Comparison of ENCODE assay signal across 1 cellular context in genomic region chr6:162249907-162250642, GRCh38.
A peak's percentile ranks its signal among the peaks of the same experiment; 100 is the strongest.
TF ChIP-seq lines count a peak whose summit lies in the region.

No MANE protein-coding gene starts in this region.

TF ChIP-seq in HepG2, 621 proteins besides CTCF, POLR2A, EP300 and RAD21 (continued from another document and continues in another):
- TF ChIP-seq SRSF4 (IDR thresholded peaks at IDR 0.05; ENCODE audit: low read depth, low read length, poor library complexity, severe bottlenecking) = no peak
- TF ChIP-seq NFKB2 (CRISPR knock-in tag; IDR thresholded peaks at IDR 0.05; ENCODE audit: borderline replicate concordance) = no peak
- TF ChIP-seq GATAD2A (CRISPR knock-in tag; IDR thresholded peaks at IDR 0.05) = peak; percentile 49; the same call in 1 of the 2 replicates
- TF ChIP-seq NCOR1 (IDR thresholded peaks at IDR 0.05; ENCODE audit: borderline replicate concordance, low read length) = no peak
- peak; percentile 75 for TF ChIP-seq PAXIP1 (CRISPR knock-in tag; conservative IDR thresholded peaks at IDR 0.05)
- TF ChIP-seq ERF (CRISPR knock-in tag; IDR thresholded peaks at IDR 0.05) = no peak
- TF ChIP-seq NR1H2 (CRISPR knock-in tag; IDR thresholded peaks at IDR 0.05; ENCODE audit: borderline replicate concordance, low read depth) = no peak
- no peak for TF ChIP-seq FOXC1 (CRISPR knock-in tag; IDR thresholded peaks at IDR 0.05; ENCODE audit: borderline replicate concordance)
- TF ChIP-seq ZNF18 (CRISPR knock-in tag; IDR thresholded peaks at IDR 0.05; ENCODE audit: insufficient replicate concordance) = no peak
- TF ChIP-seq FOXA1 (IDR thresholded peaks at IDR 0.05) = no peak
- peak; percentile 36; the same call in 1 of the 2 replicates for TF ChIP-seq FOXA1 (CRISPR knock-in tag; IDR thresholded peaks at IDR 0.05)
- TF ChIP-seq MIXL1 (CRISPR knock-in tag; IDR thresholded peaks at IDR 0.05) = peak; percentile 36; the same call in 1 of the 2 replicates
- peak; percentile 66 for TF ChIP-seq ISL2 (CRISPR knock-in tag; IDR thresholded peaks at IDR 0.05)
- no peak for TF ChIP-seq SOX13 (IDR thresholded peaks at IDR 0.05)
- peak in 1 of 2 experiments; percentile 62; a peak in 1 of 4 replicates for TF ChIP-seq SOX13 (CRISPR knock-in tag; conservative IDR thresholded peaks at IDR 0.05 in 1 of 2, IDR thresholded peaks at IDR 0.05 in 1 of 2)
- TF ChIP-seq CHD2 (IDR thresholded peaks at IDR 0.05; ENCODE audit: low read depth, low read length) = no peak
- 0 out of 2 replicates have a peak, but pooled peaks have one; percentile 26 for TF ChIP-seq MEIS1 (CRISPR knock-in tag; IDR thresholded peaks at IDR 0.05; ENCODE audit: borderline replicate concordance)
- TF ChIP-seq ARID5B (CRISPR knock-in tag; IDR thresholded peaks at IDR 0.05) = 0 out of 2 replicates have a peak, but pooled peaks have one; percentile 33
- TF ChIP-seq KDM2A (CRISPR knock-in tag; IDR thresholded peaks at IDR 0.05; ENCODE audit: borderline replicate concordance, low read depth) = no peak
- no peak for TF ChIP-seq GRHL1 (CRISPR knock-in tag; conservative IDR thresholded peaks at IDR 0.05)
- TF ChIP-seq MNT (IDR thresholded peaks at IDR 0.05) = no peak
- no peak for TF ChIP-seq SP140L (CRISPR knock-in tag; IDR thresholded peaks at IDR 0.05; ENCODE audit: borderline replicate concordance)
- 0 out of 2 replicates have a peak, but pooled peaks have one; percentile 23 for TF ChIP-seq PPARG (CRISPR knock-in tag; conservative IDR thresholded peaks at IDR 0.05)
- no peak for TF ChIP-seq TFE3 (CRISPR knock-in tag; IDR thresholded peaks at IDR 0.05)
- TF ChIP-seq ZNF3 (CRISPR knock-in tag; IDR thresholded peaks at IDR 0.05) = no peak
- peak; percentile 92 for TF ChIP-seq TCF7L2 (IDR thresholded peaks at IDR 0.05; ENCODE audit: low read depth, low read length)
- no peak for TF ChIP-seq MTF2 (CRISPR knock-in tag; IDR thresholded peaks at IDR 0.05; ENCODE audit: borderline replicate concordance)
- no peak for TF ChIP-seq ZFP82 (CRISPR knock-in tag; IDR thresholded peaks at IDR 0.05; ENCODE audit: borderline replicate concordance)
- peak; percentile 70 for TF ChIP-seq FOXP4 (CRISPR knock-in tag; IDR thresholded peaks at IDR 0.05)
- peak; percentile 90 for TF ChIP-seq HNF1A (IDR thresholded peaks at IDR 0.05; ENCODE audit: low read depth)
- peak; percentile 71; the same call in 1 of the 2 replicates for TF ChIP-seq HNF1A (CRISPR knock-in tag; IDR thresholded peaks at IDR 0.05; ENCODE audit: borderline replicate concordance)
